ENCODE assay signal across 1 cellular context in genomic region chr17:66313325-66313724, GRCh38.
TF ChIP-seq lines count a peak whose summit lies in the region.

No MANE protein-coding gene starts in this region.

TF ChIP-seq in A549, 52 proteins besides CTCF, POLR2A, EP300 and RAD21 (continued from another document):
- TF ChIP-seq, protein P1, sequence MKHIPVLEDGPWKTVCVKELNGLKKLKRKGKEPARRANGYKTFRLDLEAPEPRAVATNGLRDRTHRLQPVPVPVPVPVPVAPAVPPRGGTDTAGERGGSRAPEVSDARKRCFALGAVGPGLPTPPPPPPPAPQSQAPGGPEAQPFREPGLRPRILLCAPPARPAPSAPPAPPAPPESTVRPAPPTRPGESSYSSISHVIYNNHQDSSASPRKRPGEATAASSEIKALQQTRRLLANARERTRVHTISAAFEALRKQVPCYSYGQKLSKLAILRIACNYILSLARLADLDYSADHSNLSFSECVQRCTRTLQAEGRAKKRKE (CRISPR knock-in tag; IDR thresholded peaks at IDR 0.05; ENCODE audit: low read depth): no peak
- TF ChIP-seq ZFP36 (IDR thresholded peaks at IDR 0.05; ENCODE audit: borderline replicate concordance, partially characterized antibody): no peak
TF ChIP-seq in A549: peak in this region for 0.
